In the genomic region with DNA sequence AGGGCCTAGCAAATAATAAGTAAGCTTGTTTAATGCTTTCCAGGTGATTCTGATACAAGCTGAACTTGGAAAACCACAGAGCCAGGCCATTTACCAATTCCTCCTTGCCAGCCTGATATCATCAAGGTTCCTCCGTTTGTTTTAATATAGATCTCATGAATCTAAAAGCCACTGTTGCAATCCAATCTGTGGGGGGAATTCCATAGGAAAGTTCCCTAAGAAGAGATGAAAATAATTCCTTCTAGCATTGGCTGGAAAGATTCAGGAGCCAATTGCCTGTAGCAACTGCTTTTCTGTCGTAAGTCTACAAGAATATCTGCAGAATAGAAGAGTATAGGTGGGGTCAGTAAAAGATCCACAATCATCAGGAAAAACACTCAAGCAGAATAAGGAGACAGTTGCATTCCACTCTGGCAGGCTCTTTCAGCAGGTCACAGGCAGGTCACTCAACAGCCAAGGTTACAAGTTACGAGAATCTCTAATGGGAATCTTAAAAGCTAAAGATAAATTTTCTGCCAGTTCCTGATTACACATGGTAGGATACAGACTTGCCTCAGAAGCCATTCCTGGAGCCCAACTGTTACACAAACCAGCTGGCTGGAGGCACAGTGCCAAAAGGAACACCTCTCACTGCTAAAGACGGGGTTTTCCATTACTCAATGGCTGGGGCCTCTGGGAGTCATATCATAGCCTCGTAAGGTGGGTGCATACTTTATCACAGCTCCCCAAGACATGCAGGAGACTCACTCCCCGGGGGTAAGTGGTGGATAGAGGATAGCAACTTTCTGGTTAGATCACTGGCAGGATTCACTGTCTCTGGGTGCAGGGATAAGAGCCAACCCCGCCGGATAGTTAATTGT, we compare ENCODE assay signal across 1 cellular context.
TF ChIP-seq lines count a peak whose summit lies in the region.

No MANE protein-coding gene starts in this region.

TF ChIP-seq in K562, 482 proteins besides CTCF, POLR2A, EP300 and RAD21 (continued from another document and continues in another):
- TF ChIP-seq, protein P1, sequence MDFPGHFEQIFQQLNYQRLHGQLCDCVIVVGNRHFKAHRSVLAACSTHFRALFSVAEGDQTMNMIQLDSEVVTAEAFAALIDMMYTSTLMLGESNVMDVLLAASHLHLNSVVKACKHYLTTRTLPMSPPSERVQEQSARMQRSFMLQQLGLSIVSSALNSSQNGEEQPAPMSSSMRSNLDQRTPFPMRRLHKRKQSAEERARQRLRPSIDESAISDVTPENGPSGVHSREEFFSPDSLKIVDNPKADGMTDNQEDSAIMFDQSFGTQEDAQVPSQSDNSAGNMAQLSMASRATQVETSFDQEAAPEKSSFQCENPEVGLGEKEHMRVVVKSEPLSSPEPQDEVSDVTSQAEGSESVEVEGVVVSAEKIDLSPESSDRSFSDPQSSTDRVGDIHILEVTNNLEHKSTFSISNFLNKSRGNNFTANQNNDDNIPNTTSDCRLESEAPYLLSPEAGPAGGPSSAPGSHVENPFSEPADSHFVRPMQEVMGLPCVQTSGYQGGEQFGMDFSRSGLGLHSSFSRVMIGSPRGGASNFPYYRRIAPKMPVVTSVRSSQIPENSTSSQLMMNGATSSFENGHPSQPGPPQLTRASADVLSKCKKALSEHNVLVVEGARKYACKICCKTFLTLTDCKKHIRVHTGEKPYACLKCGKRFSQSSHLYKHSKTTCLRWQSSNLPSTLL (IDR thresholded peaks at IDR 0.05), result no peak
- TF ChIP-seq RUNX1 (IDR thresholded peaks at IDR 0.05; ENCODE audit: low read depth) (0 out of 2 replicates have a peak, but pooled peaks have one; percentile 55), KLF16 (IDR thresholded peaks at IDR 0.05) (peak; percentile 86), SRSF3 (IDR thresholded peaks at IDR 0.05; ENCODE audit: insufficient read depth, low read length) (no peak), MCM7 (IDR thresholded peaks at IDR 0.05) (no peak), NCOR1 (IDR thresholded peaks at IDR 0.05) (peak; percentile 89), CEBPB (tag; IDR thresholded peaks at IDR 0.05) (peak; percentile 80), FOXJ3 (CRISPR knock-in tag; IDR thresholded peaks at IDR 0.05) (no peak), PTRF (tag; IDR thresholded peaks at IDR 0.05) (no peak), ELF4 (CRISPR knock-in tag; IDR thresholded peaks at IDR 0.05) (no peak), LEF1 (IDR thresholded peaks at IDR 0.05) (peak; percentile 44; the same call in 1 of the 2 replicates), DDX20 (tag; IDR thresholded peaks at IDR 0.05; ENCODE audit: low read depth) (no peak), KLF13 (tag; IDR thresholded peaks at IDR 0.05; ENCODE audit: borderline replicate concordance, low read depth) (no peak), RBM39 (optimal IDR thresholded peaks at IDR 0.05; ENCODE audit: low read depth, low read length) (no peak), DMBX1 (CRISPR knock-in tag; IDR thresholded peaks at IDR 0.05; ENCODE audit: borderline replicate concordance) (no peak), ZNF780A (CRISPR knock-in tag; IDR thresholded peaks at IDR 0.05) (no peak), PRPF4 (IDR thresholded peaks at IDR 0.05; ENCODE audit: insufficient read depth, low read depth, low read length, poor library complexity, severe bottlenecking) (no peak), PHB2 (IDR thresholded peaks at IDR 0.05; ENCODE audit: low read depth) (peak; percentile 50; the same call in 1 of the 2 replicates), BRCA1 (IDR thresholded peaks at IDR 0.05) (no peak), BRCA1 (CRISPR knock-in tag; IDR thresholded peaks at IDR 0.05) (no peak), PPARD (CRISPR knock-in tag; IDR thresholded peaks at IDR 0.05) (no peak), ZNF830 (CRISPR knock-in tag; IDR thresholded peaks at IDR 0.05) (no peak), SMARCC2 (IDR thresholded peaks at IDR 0.05; ENCODE audit: low read depth) (no peak), HNRNPLL (IDR thresholded peaks at IDR 0.05; ENCODE audit: low read depth, low read length, poor library complexity, severe bottlenecking) (no peak), DPF2 (IDR thresholded peaks at IDR 0.05) (peak; percentile 72), RNF2 (IDR thresholded peaks at IDR 0.05) (no peak), HDGF (IDR thresholded peaks at IDR 0.05) (no peak), TAL1 (IDR thresholded peaks at IDR 0.05) (peak; percentile 71; the same call in 1 of the 2 replicates), CHCHD3 (CRISPR knock-in tag; IDR thresholded peaks at IDR 0.05) (no peak), CREM (IDR thresholded peaks at IDR 0.05; ENCODE audit: low read depth) (peak; percentile 34), TAF15 (IDR thresholded peaks at IDR 0.05; ENCODE audit: low read depth, low read length) (no peak), MCM3 (IDR thresholded peaks at IDR 0.05) (no peak), ZBTB8A (IDR thresholded peaks at IDR 0.05; ENCODE audit: partially characterized antibody) (no peak), SPI1 (IDR thresholded peaks at IDR 0.05; ENCODE audit: borderline replicate concordance, low read depth, low read length) (no peak), ZNF253 (CRISPR knock-in tag; conservative IDR thresholded peaks at IDR 0.05) (no peak), SMAD2 (IDR thresholded peaks at IDR 0.05; ENCODE audit: low read depth, low read length) (no peak), NFE2 (IDR thresholded peaks at IDR 0.05; ENCODE audit: low read depth) (peak; percentile 9; the same call in 1 of the 2 replicates), HDAC3 (IDR thresholded peaks at IDR 0.05; ENCODE audit: borderline replicate concordance, partially characterized antibody) (peak; percentile 24)
- TF ChIP-seq, protein P2, sequence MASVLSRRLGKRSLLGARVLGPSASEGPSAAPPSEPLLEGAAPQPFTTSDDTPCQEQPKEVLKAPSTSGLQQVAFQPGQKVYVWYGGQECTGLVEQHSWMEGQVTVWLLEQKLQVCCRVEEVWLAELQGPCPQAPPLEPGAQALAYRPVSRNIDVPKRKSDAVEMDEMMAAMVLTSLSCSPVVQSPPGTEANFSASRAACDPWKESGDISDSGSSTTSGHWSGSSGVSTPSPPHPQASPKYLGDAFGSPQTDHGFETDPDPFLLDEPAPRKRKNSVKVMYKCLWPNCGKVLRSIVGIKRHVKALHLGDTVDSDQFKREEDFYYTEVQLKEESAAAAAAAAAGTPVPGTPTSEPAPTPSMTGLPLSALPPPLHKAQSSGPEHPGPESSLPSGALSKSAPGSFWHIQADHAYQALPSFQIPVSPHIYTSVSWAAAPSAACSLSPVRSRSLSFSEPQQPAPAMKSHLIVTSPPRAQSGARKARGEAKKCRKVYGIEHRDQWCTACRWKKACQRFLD (CRISPR knock-in tag; IDR thresholded peaks at IDR 0.05), result peak; percentile 65; the same call in 1 of the 2 replicates
- TF ChIP-seq, protein P3, sequence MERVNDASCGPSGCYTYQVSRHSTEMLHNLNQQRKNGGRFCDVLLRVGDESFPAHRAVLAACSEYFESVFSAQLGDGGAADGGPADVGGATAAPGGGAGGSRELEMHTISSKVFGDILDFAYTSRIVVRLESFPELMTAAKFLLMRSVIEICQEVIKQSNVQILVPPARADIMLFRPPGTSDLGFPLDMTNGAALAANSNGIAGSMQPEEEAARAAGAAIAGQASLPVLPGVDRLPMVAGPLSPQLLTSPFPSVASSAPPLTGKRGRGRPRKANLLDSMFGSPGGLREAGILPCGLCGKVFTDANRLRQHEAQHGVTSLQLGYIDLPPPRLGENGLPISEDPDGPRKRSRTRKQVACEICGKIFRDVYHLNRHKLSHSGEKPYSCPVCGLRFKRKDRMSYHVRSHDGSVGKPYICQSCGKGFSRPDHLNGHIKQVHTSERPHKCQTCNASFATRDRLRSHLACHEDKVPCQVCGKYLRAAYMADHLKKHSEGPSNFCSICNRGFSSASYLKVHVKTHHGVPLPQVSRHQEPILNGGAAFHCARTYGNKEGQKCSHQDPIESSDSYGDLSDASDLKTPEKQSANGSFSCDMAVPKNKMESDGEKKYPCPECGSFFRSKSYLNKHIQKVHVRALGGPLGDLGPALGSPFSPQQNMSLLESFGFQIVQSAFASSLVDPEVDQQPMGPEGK (CRISPR knock-in tag; IDR thresholded peaks at IDR 0.05; ENCODE audit: borderline replicate concordance), result no peak
- TF ChIP-seq, protein P4, sequence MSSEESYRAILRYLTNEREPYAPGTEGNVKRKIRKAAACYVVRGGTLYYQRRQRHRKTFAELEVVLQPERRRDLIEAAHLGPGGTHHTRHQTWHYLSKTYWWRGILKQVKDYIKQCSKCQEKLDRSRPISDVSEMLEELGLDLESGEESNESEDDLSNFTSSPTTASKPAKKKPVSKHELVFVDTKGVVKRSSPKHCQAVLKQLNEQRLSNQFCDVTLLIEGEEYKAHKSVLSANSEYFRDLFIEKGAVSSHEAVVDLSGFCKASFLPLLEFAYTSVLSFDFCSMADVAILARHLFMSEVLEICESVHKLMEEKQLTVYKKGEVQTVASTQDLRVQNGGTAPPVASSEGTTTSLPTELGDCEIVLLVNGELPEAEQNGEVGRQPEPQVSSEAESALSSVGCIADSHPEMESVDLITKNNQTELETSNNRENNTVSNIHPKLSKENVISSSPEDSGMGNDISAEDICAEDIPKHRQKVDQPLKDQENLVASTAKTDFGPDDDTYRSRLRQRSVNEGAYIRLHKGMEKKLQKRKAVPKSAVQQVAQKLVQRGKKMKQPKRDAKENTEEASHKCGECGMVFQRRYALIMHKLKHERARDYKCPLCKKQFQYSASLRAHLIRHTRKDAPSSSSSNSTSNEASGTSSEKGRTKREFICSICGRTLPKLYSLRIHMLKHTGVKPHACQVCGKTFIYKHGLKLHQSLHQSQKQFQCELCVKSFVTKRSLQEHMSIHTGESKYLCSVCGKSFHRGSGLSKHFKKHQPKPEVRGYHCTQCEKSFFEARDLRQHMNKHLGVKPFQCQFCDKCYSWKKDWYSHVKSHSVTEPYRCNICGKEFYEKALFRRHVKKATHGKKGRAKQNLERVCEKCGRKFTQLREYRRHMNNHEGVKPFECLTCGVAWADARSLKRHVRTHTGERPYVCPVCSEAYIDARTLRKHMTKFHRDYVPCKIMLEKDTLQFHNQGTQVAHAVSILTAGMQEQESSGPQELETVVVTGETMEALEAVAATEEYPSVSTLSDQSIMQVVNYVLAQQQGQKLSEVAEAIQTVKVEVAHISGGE (CRISPR knock-in tag; IDR thresholded peaks at IDR 0.05), result peak in 1 of 3 experiments; percentile 39; a peak in 1 of 6 replicates
- TF ChIP-seq, protein P5, sequence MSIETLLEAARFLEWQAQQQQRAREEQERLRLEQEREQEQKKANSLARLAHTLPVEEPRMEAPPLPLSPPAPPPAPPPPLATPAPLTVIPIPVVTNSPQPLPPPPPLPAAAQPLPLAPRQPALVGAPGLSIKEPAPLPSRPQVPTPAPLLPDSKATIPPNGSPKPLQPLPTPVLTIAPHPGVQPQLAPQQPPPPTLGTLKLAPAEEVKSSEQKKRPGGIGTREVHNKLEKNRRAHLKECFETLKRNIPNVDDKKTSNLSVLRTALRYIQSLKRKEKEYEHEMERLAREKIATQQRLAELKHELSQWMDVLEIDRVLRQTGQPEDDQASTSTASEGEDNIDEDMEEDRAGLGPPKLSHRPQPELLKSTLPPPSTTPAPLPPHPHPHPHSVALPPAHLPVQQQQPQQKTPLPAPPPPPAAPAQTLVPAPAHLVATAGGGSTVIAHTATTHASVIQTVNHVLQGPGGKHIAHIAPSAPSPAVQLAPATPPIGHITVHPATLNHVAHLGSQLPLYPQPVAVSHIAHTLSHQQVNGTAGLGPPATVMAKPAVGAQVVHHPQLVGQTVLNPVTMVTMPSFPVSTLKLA (conservative IDR thresholded peaks at IDR 0.05), result peak in 1 of 2 experiments; percentile 34; a peak in 1 of 4 replicates
- TF ChIP-seq, protein P6, sequence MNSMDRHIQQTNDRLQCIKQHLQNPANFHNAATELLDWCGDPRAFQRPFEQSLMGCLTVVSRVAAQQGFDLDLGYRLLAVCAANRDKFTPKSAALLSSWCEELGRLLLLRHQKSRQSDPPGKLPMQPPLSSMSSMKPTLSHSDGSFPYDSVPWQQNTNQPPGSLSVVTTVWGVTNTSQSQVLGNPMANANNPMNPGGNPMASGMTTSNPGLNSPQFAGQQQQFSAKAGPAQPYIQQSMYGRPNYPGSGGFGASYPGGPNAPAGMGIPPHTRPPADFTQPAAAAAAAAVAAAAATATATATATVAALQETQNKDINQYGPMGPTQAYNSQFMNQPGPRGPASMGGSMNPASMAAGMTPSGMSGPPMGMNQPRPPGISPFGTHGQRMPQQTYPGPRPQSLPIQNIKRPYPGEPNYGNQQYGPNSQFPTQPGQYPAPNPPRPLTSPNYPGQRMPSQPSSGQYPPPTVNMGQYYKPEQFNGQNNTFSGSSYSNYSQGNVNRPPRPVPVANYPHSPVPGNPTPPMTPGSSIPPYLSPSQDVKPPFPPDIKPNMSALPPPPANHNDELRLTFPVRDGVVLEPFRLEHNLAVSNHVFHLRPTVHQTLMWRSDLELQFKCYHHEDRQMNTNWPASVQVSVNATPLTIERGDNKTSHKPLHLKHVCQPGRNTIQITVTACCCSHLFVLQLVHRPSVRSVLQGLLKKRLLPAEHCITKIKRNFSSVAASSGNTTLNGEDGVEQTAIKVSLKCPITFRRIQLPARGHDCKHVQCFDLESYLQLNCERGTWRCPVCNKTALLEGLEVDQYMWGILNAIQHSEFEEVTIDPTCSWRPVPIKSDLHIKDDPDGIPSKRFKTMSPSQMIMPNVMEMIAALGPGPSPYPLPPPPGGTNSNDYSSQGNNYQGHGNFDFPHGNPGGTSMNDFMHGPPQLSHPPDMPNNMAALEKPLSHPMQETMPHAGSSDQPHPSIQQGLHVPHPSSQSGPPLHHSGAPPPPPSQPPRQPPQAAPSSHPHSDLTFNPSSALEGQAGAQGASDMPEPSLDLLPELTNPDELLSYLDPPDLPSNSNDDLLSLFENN (IDR thresholded peaks at IDR 0.05; ENCODE audit: low read depth in 2 of 2, low read length in 2 of 2), result no peak
- TF ChIP-seq, protein P7, sequence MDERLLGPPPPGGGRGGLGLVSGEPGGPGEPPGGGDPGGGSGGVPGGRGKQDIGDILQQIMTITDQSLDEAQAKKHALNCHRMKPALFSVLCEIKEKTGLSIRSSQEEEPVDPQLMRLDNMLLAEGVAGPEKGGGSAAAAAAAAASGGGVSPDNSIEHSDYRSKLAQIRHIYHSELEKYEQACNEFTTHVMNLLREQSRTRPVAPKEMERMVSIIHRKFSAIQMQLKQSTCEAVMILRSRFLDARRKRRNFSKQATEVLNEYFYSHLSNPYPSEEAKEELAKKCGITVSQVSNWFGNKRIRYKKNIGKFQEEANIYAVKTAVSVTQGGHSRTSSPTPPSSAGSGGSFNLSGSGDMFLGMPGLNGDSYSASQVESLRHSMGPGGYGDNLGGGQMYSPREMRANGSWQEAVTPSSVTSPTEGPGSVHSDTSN (CRISPR knock-in tag; IDR thresholded peaks at IDR 0.05; ENCODE audit: low read depth), result no peak
- TF ChIP-seq, protein P7 (tag; conservative IDR thresholded peaks at IDR 0.05; ENCODE audit: low read depth), result peak; percentile 60
- TF ChIP-seq, protein P8, sequence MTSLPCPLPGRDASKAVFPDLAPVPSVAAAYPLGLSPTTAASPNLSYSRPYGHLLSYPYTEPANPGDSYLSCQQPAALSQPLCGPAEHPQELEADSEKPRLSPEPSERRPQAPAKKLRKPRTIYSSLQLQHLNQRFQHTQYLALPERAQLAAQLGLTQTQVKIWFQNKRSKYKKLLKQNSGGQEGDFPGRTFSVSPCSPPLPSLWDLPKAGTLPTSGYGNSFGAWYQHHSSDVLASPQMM (CRISPR knock-in tag; IDR thresholded peaks at IDR 0.05), result no peak
